23 cellular contexts compared by ENCODE assay signal in genomic region chr1:244958593-244958992, GRCh38.
"Had no signal": no experiment of that assay in that cellular context is flagged by ENCODE, and none has a peak within 500 bp of the region (broad histone marks: within the 10 kb centered on the region; RNA-seq: fewer than 3 reads in every experiment).

No MANE protein-coding gene starts in this region.

- H3K27ac ChIP-seq: neutrophil, pancreas, right lobe of liver, sigmoid colon, stomach, thoracic aorta, thyroid gland, tibial nerve, upper lobe of left lung, vagina had no signal

- DNase-seq: naive thymus-derived CD8-positive, alpha-beta T cell; nephron progenitor cell; nucleus accumbens; pancreas; psoas muscle; right cardiac atrium; right lobe of liver; sigmoid colon; small intestine; stimulated activated CD4-positive, alpha-beta T cell treated with anti-CD3 and anti-CD28 coated beads, Interleukin-15, amount 100 ng/mL, for 24 hours; stimulated activated CD4-positive, alpha-beta T cell treated with anti-CD3 and anti-CD28 coated beads, Interleukin-2, amount 100 ng/mL, for 24 hours; stimulated activated CD4-positive, alpha-beta T cell treated with anti-CD3 and anti-CD28 coated beads, Interleukin-2, amount 100 ng/mL, for 48 hours; stimulated activated CD4-positive, alpha-beta T cell treated with anti-CD3 and anti-CD28 coated beads, Interleukin-4, amount 100 ng/mL, for 24 hours; stimulated activated naive B cell treated with anti-CD40 and anti-IgM and Interleukin-4, amounts not matched to agents 10 μg/mL and 1 μg/mL and 100 μg/mL, for 72 hours; stimulated activated naive CD4-positive, alpha-beta T cell treated with Interleukin-2 at 50 U/mL for 16 hours; stomach; thyroid gland; trophoblast cell; upper lobe of left lung had no signal

- H3K27me3 ChIP-seq: neutrophil, pancreas, right lobe of liver, sigmoid colon, stomach, thyroid gland, tibial nerve, upper lobe of left lung, vagina had no signal

- H3K9me3 ChIP-seq: neutrophil, pancreas, psoas muscle, right lobe of liver, sigmoid colon, stomach, thoracic aorta, thyroid gland, tibial nerve, upper lobe of left lung, vagina had no signal

- H3K4me1 ChIP-seq: right lobe of liver had no signal

- H3K36me3 ChIP-seq: neutrophil, pancreas, right lobe of liver, sigmoid colon, stomach, thoracic aorta, thyroid gland, tibial nerve, upper lobe of left lung, vagina had no signal

- H3K4me3 ChIP-seq: pancreas, psoas muscle, right lobe of liver, sigmoid colon, stomach, thoracic aorta, thyroid gland, tibial nerve, upper lobe of left lung, vagina had no signal
